1 cellular context compared by ENCODE assay signal in genomic region chr1:204439976-204440375, GRCh38.
TF ChIP-seq lines count a peak whose summit lies in the region.

No MANE protein-coding gene starts in this region.

TF ChIP-seq in endothelial cell of umbilical vein, 7 proteins besides CTCF, POLR2A, EP300 and RAD21:
- no peak for TF ChIP-seq MYC (IDR thresholded peaks at IDR 0.05; ENCODE audit: low read depth, low read length)
- no peak for TF ChIP-seq GATA2 (IDR thresholded peaks at IDR 0.05; ENCODE audit: insufficient read depth, insufficient read length, low read depth, low read length)
- no peak for TF ChIP-seq POLR2AphosphoS5 (IDR thresholded peaks at IDR 0.05; ENCODE audit: insufficient read depth, low read depth, low read length)
